1 cellular context compared by ENCODE assay signal in genomic region chr17:2056221-2057129, GRCh38.
A peak's percentile ranks its signal among the peaks of the same experiment; 100 is the strongest.
TF ChIP-seq lines count a peak whose summit lies in the region.

No MANE protein-coding gene starts in this region.

TF ChIP-seq in WTC11, 78 proteins besides CTCF, POLR2A, EP300 and RAD21 (continued from another document):
- no peak for TF ChIP-seq ARID4B (CRISPR knock-in tag; IDR thresholded peaks at IDR 0.05; ENCODE audit: borderline replicate concordance)
- no peak for TF ChIP-seq EMX1 (CRISPR knock-in tag; IDR thresholded peaks at IDR 0.05)
- no peak for TF ChIP-seq FOXP1 (CRISPR knock-in tag; IDR thresholded peaks at IDR 0.05; ENCODE audit: borderline replicate concordance)
- TF ChIP-seq OVOL2 (CRISPR knock-in tag; IDR thresholded peaks at IDR 0.05; ENCODE audit: borderline replicate concordance), result no peak
- peak; percentile 52; the same call in 1 of the 2 replicates for TF ChIP-seq ZNF121 (CRISPR knock-in tag; IDR thresholded peaks at IDR 0.05)
- 0 out of 2 replicates have a peak, but pooled peaks have one; percentile 47 for TF ChIP-seq IRF1 (CRISPR knock-in tag; IDR thresholded peaks at IDR 0.05)
- no peak for TF ChIP-seq ATF2 (CRISPR knock-in tag; IDR thresholded peaks at IDR 0.05; ENCODE audit: borderline replicate concordance, low read depth)
- no peak for TF ChIP-seq GABPB1 (CRISPR knock-in tag; IDR thresholded peaks at IDR 0.05)
- TF ChIP-seq FOXP4 (CRISPR knock-in tag; IDR thresholded peaks at IDR 0.05), result no peak
- TF ChIP-seq MXD4 (CRISPR knock-in tag; IDR thresholded peaks at IDR 0.05; ENCODE audit: borderline replicate concordance), result no peak
- TF ChIP-seq E2F4 (CRISPR knock-in tag; IDR thresholded peaks at IDR 0.05; ENCODE audit: borderline replicate concordance, low read depth), result no peak
- TF ChIP-seq SMAD4 (CRISPR knock-in tag; IDR thresholded peaks at IDR 0.05), result no peak
- TF ChIP-seq ZNF532 (CRISPR knock-in tag; IDR thresholded peaks at IDR 0.05; ENCODE audit: borderline replicate concordance), result no peak
- no peak for TF ChIP-seq NR3C1 (CRISPR knock-in tag; conservative IDR thresholded peaks at IDR 0.05; ENCODE audit: low read depth)
- no peak for TF ChIP-seq ZNF281 (CRISPR knock-in tag; IDR thresholded peaks at IDR 0.05)
- no peak for TF ChIP-seq IRF2 (CRISPR knock-in tag; IDR thresholded peaks at IDR 0.05; ENCODE audit: borderline replicate concordance, low read depth)
